In genomic region chr11:75584659-75585058, GRCh38 we compare ENCODE assay signal across 8 cellular contexts. TPM values are rescaled to one million over a fixed set of nuclear protein-coding genes. Genes with fewer than 3 reads are reported as not detected.
A peak's percentile ranks its signal among the peaks of the same experiment; 100 is the strongest.
DNase-seq lines count a peak whose midpoint lies in the region; ATAC-seq, FAIRE-seq and TF ChIP-seq lines count a peak whose summit lies in the region.
"Not testable (repeated sequence)": the region's sequence is repeated elsewhere in the genome, so short reads cannot be mapped to it uniquely, and the experiment has no call there.

No MANE protein-coding gene starts in this region.

- H3K18ac ChIP-seq in H1 (ENCODE audit: extremely low read depth, low read length) = 0 out of 2 replicates have a peak overlapping the region, but pooled peaks have one; percentile 13

- not testable (repeated sequence) for H3K4me3 ChIP-seq in CD8-positive, alpha-beta T cell (ENCODE audit: low read depth, low read length); H1 (ENCODE audit: extremely low read depth in 1 of 4, insufficient read depth in 2 of 4, low read depth in 3 of 4, low read length in 4 of 4); left lung; tibial artery
- peak overlapping the region in 1 of 4 donors; percentile 78 for H3K4me3 ChIP-seq in gastrocnemius medialis

- not testable (repeated sequence) for H4K91ac ChIP-seq in H1 (replicated peaks; ENCODE audit: insufficient read length, low read length)

- peak overlapping the region; percentile 25 for H3K27ac Mint-ChIP-seq in CD8-positive, alpha-beta T cell
- not testable (repeated sequence) for H3K27ac Mint-ChIP-seq in activated B cell treated with CpG ODN at 0.5 μM for 24 hours; activated naive CD8-positive, alpha-beta T cell treated with anti-CD3 and anti-CD28 coated beads, Interleukin-2, amount 50 U/mL, for 24 hours
- peak overlapping the region; percentile 2 to 18 for H3K27ac Mint-ChIP-seq in natural killer cell treated with Interleukin-12 subunit alpha and Interleukin-12 subunit beta and Interleukin-15 and Interleukin-18, amount 100 ng/mL, for 72 hours

- H2BK5ac ChIP-seq in H1 (ENCODE audit: low read depth, low read length) = not testable (repeated sequence)

- CTCF ChIA-PET in CD8-positive, alpha-beta T cell (lab: Charles Lee) = interaction anchor here (1.4 to 2.7 kb wide), 4 partner anchors 8 to 38 kb away, joined by 3 to 8 read pairs (median 6); no protein-coding TSS in a partner anchor
- CTCF ChIA-PET in activated B cell treated with CpG ODN at 0.5 μM for 24 hours (lab: Charles Lee) = not testable (repeated sequence)
- CTCF ChIA-PET in H1 (lab: Charles Lee; ENCODE audit: partially characterized antibody) = interaction anchor here (1.3 to 9.3 kb wide), 9 partner anchors 8 to 123 kb away, joined by 4 to 74 read pairs (median 7); no protein-coding TSS in a partner anchor

- not testable (repeated sequence) for H3K23ac ChIP-seq in H1 (ENCODE audit: insufficient read length)

- H4K20me1 ChIP-seq in H1 (replicated peaks in 1 of 2; ENCODE audit: control insufficient read depth in 1 of 2, insufficient read depth in 2 of 2, low read length in 2 of 2) = not testable (repeated sequence)

- H2BK12ac ChIP-seq in H1 (ENCODE audit: low read depth, low read length) = not testable (repeated sequence)

- not testable (repeated sequence) for H2AFZ ChIP-seq in H1 (ENCODE audit: low read length)

- TF ChIP-seq RAD21 in H1 (IDR thresholded peaks at IDR 0.05 in 1 of 2, conservative IDR thresholded peaks at IDR 0.05 in 1 of 2; ENCODE audit: low read depth in 2 of 2, low read length in 2 of 2) = not testable (repeated sequence)

- intact Hi-C loops in CD8-positive, alpha-beta T cell (cut with DNase I, micrococcal nuclease) = loop anchor here (5.0 kb wide), 4 partner anchors 57 to 1187 kb away; partner anchors contain the start of genes GDPD5 (in 1 of the 2), PGM2L1 (in 1 of the 2) and UVRAG (in 1 of the 2)
- intact Hi-C loops in activated B cell treated with CpG ODN at 0.5 μM for 24 hours (cut with micrococcal nuclease); left lung (cut with DNase I); gastrocnemius medialis (cut with DNase I; ENCODE audit: low total_unique reads); tibial artery (cut with DNase I; ENCODE audit: low total_unique reads): not testable (repeated sequence)

- ATAC-seq in CD8-positive, alpha-beta T cell; activated B cell treated with CpG ODN at 0.5 μM for 24 hours (ENCODE audit: low read depth); activated naive CD8-positive, alpha-beta T cell treated with anti-CD3 and anti-CD28 coated beads, Interleukin-2, amount 50 U/mL, for 24 hours; left lung; natural killer cell treated with Interleukin-12 subunit alpha and Interleukin-12 subunit beta and Interleukin-15 and Interleukin-18, amount 100 ng/mL, for 72 hours; gastrocnemius medialis: not testable (repeated sequence)

- H3K9me3 ChIP-seq in CD8-positive, alpha-beta T cell (ENCODE audit: low read length); H1 (ENCODE audit: insufficient read depth in 2 of 2, low read depth in 1 of 2, low read length in 1 of 2); left lung; gastrocnemius medialis; tibial artery: not testable (repeated sequence)

- in situ Hi-C loops in gastrocnemius medialis (cut with MboI; ENCODE audit: low sequenced_read_pairs in 4 of 4) = loop anchor here in 2 of 4 donors (5.0 kb wide), 1 partner anchor 37 kb away; no protein-coding TSS in a partner anchor

- H3K56ac ChIP-seq in H1 (replicated peaks; ENCODE audit: insufficient read length, low read depth, low read length) = not testable (repeated sequence)

- H3K36me3 ChIP-seq in CD8-positive, alpha-beta T cell (ENCODE audit: insufficient read depth, low read length); H1 (ENCODE audit: control insufficient read depth in 2 of 4, insufficient read depth in 4 of 4, low read length in 3 of 4); left lung; gastrocnemius medialis; tibial artery: not testable (repeated sequence)

- POLR2A ChIA-PET in CD8-positive, alpha-beta T cell (lab: Charles Lee) = interaction anchor here (1.1 to 2.7 kb wide), 2 partner anchors 23 to 59 kb away, joined by 3 to 12 read pairs; partner anchors contain the start of genes GDPD5 and SERPINH1
- POLR2A ChIA-PET in activated B cell treated with CpG ODN at 0.5 μM for 24 hours (lab: Charles Lee) = interaction anchor here (0.9 to 1.1 kb wide), 2 partner anchors 9 to 12 kb away, joined by 5 to 6 read pairs; no protein-coding TSS in a partner anchor
- POLR2A ChIA-PET in H1 (lab: Charles Lee; ENCODE audit: partially characterized antibody) = interaction anchor here (0.7 to 35.1 kb wide), 7 partner anchors 10 to 83 kb away, joined by 3 to 1120 read pairs (median 4); partner anchors contain the start of genes GDPD5, MAP6 and SERPINH1

- not testable (repeated sequence) for H3K27ac ChIP-seq in CD8-positive, alpha-beta T cell (ENCODE audit: low read depth, low read length); H1 (ENCODE audit: low read depth, low read length)
- H3K27ac ChIP-seq in left lung (peak overlapping the region; percentile 86 to 95), gastrocnemius medialis (peak overlapping the region; percentile 78 to 87 (median 84)), tibial artery (peak overlapping the region; percentile 93 to 99)

- WGBS in H1 (ENCODE audit: extremely low coverage in 1 of 2, insufficient coverage in 1 of 2, insufficient read length in 1 of 2, insufficient replicate concordance in 2 of 2, low coverage in 1 of 2, low lambda C conversion rate in 2 of 2, missing lambda C conversion rate in 1 of 2), 2 experiments = 90% methylated on average over 10 of the region's 10 CpGs; no CpG with 5 or more reads in 1 of the 2 experiments

- H3K14ac ChIP-seq in H1 (ENCODE audit: insufficient read length) = not testable (repeated sequence)

- peak overlapping the region; percentile 84 for H3K4me3 Mint-ChIP-seq in CD8-positive, alpha-beta T cell
- H3K4me3 Mint-ChIP-seq in activated B cell treated with CpG ODN at 0.5 μM for 24 hours = peak overlapping the region; percentile 82
- H3K4me3 Mint-ChIP-seq in activated naive CD8-positive, alpha-beta T cell treated with anti-CD3 and anti-CD28 coated beads, Interleukin-2, amount 50 U/mL, for 24 hours = peak overlapping the region; percentile 67
- H3K4me3 Mint-ChIP-seq in natural killer cell treated with Interleukin-12 subunit alpha and Interleukin-12 subunit beta and Interleukin-15 and Interleukin-18, amount 100 ng/mL, for 72 hours = peak overlapping the region; percentile 36

- H3K36me3 Mint-ChIP-seq in CD8-positive, alpha-beta T cell; activated B cell treated with CpG ODN at 0.5 μM for 24 hours (ENCODE audit: low read depth); activated naive CD8-positive, alpha-beta T cell treated with anti-CD3 and anti-CD28 coated beads, Interleukin-2, amount 50 U/mL, for 24 hours (ENCODE audit: low read depth); natural killer cell treated with Interleukin-12 subunit alpha and Interleukin-12 subunit beta and Interleukin-15 and Interleukin-18, amount 100 ng/mL, for 72 hours: not testable (repeated sequence)

- H2BK120ac ChIP-seq in H1 (replicated peaks; ENCODE audit: low read depth, low read length) = not testable (repeated sequence)

- H3K4me1 Mint-ChIP-seq in CD8-positive, alpha-beta T cell (ENCODE audit: low read depth) = peaks cover 20% of the 10 kb centered on the region
- peaks cover 21% of the 10 kb centered on the region for H3K4me1 Mint-ChIP-seq in activated B cell treated with CpG ODN at 0.5 μM for 24 hours
- H3K4me1 Mint-ChIP-seq in activated naive CD8-positive, alpha-beta T cell treated with anti-CD3 and anti-CD28 coated beads, Interleukin-2, amount 50 U/mL, for 24 hours = peaks cover 19% of the 10 kb centered on the region
- H3K4me1 Mint-ChIP-seq in natural killer cell treated with Interleukin-12 subunit alpha and Interleukin-12 subunit beta and Interleukin-15 and Interleukin-18, amount 100 ng/mL, for 72 hours (ENCODE audit: low read depth in 2 of 2) = peaks cover 13 to 14% of the 10 kb centered on the region in 2 donors

- not testable (repeated sequence) for H3K23me2 ChIP-seq in H1 (ENCODE audit: low read depth, low read length)

- not testable (repeated sequence) for H3K27me3 Mint-ChIP-seq in CD8-positive, alpha-beta T cell (ENCODE audit: low read depth); activated B cell treated with CpG ODN at 0.5 μM for 24 hours; activated naive CD8-positive, alpha-beta T cell treated with anti-CD3 and anti-CD28 coated beads, Interleukin-2, amount 50 U/mL, for 24 hours; natural killer cell treated with Interleukin-12 subunit alpha and Interleukin-12 subunit beta and Interleukin-15 and Interleukin-18, amount 100 ng/mL, for 72 hours

- H3K9me3 Mint-ChIP-seq in CD8-positive, alpha-beta T cell; activated B cell treated with CpG ODN at 0.5 μM for 24 hours; activated naive CD8-positive, alpha-beta T cell treated with anti-CD3 and anti-CD28 coated beads, Interleukin-2, amount 50 U/mL, for 24 hours; natural killer cell treated with Interleukin-12 subunit alpha and Interleukin-12 subunit beta and Interleukin-15 and Interleukin-18, amount 100 ng/mL, for 72 hours: not testable (repeated sequence)

- not testable (repeated sequence) for H3K79me1 ChIP-seq in H1 (ENCODE audit: low read depth, low read length)

- not testable (repeated sequence) for DNase-seq in CD8-positive, alpha-beta T cell; activated B cell treated with CpG ODN at 0.5 μM for 24 hours; activated naive CD8-positive, alpha-beta T cell treated with anti-CD3 and anti-CD28 coated beads, Interleukin-2, amount 50 U/mL, for 24 hours; H1 (ENCODE audit: low read depth in 1 of 2, low spot score in 2 of 2); left lung; gastrocnemius medialis; tibial artery
- DNase-seq in natural killer cell treated with Interleukin-12 subunit alpha and Interleukin-12 subunit beta and Interleukin-15 and Interleukin-18, amount 100 ng/mL, for 72 hours (ENCODE audit: low spot score) = peak; percentile 2

- H3K4me1 ChIP-seq in CD8-positive, alpha-beta T cell (ENCODE audit: insufficient read depth, low read length) = not testable (repeated sequence)
- peaks cover 2 to 17% (median 14%) of the 10 kb centered on the region in 4 experiments for H3K4me1 ChIP-seq in H1 (replicated peaks in 1 of 4; ENCODE audit: control insufficient read depth in 3 of 4, insufficient read depth in 4 of 4, low read length in 3 of 4)
- H3K4me1 ChIP-seq in left lung = peaks cover 9 to 25% of the 10 kb centered on the region in 2 donors
- peaks cover 6 to 13% of the 10 kb centered on the region in 2 donors for H3K4me1 ChIP-seq in gastrocnemius medialis
- peaks cover 0 to 16% (median 7%) of the 10 kb centered on the region in 4 donors for H3K4me1 ChIP-seq in tibial artery

- H2BK15ac ChIP-seq in H1 (ENCODE audit: low read length) = not testable (repeated sequence)

- H3K4me2 ChIP-seq in H1 (ENCODE audit: insufficient read depth in 1 of 2, low read depth in 2 of 2, low read length in 2 of 2) = peak overlapping the region in 1 of 2 experiments; percentile 73; a peak in 3 of 4 replicates

- H3K4ac ChIP-seq in H1 (replicated peaks; ENCODE audit: insufficient read length, low read depth, low read length) = not testable (repeated sequence)

- H4K5ac ChIP-seq in H1 (ENCODE audit: insufficient read length, low read depth, low read length) = not testable (repeated sequence)

- not testable (repeated sequence) for H3K9ac ChIP-seq in H1 (replicated peaks in 1 of 4; ENCODE audit: extremely low read depth in 1 of 4, low read depth in 3 of 4, low read length in 3 of 4)

- H2AK5ac ChIP-seq in H1 (ENCODE audit: low read depth, low read length) = not testable (repeated sequence)

- not testable (repeated sequence) for TF ChIP-seq POLR2A in H1 (IDR thresholded peaks at IDR 0.05; ENCODE audit: control extremely low read depth in 1 of 2, low read depth in 2 of 2, low read length in 2 of 2); gastrocnemius medialis (IDR thresholded peaks at IDR 0.05)

- H3K27me3 ChIP-seq in CD8-positive, alpha-beta T cell (ENCODE audit: insufficient read depth, low read length); H1 (replicated peaks in 1 of 4; ENCODE audit: control insufficient read depth in 3 of 4, extremely low read depth in 1 of 4, insufficient read depth in 3 of 4, low read length in 3 of 4); gastrocnemius medialis; tibial artery: not testable (repeated sequence)
- peaks cover 0 to 27% of the 10 kb centered on the region in 2 donors for H3K27me3 ChIP-seq in left lung

- TF ChIP-seq EP300 in H1 (IDR thresholded peaks at IDR 0.05; ENCODE audit: borderline replicate concordance in 1 of 2, low read depth in 2 of 2, low read length in 2 of 2) = not testable (repeated sequence)

- H3K79me2 ChIP-seq in H1 (ENCODE audit: control insufficient read depth in 1 of 2, insufficient read depth in 2 of 2, low read length in 2 of 2) = not testable (repeated sequence)

- not testable (repeated sequence) for FAIRE-seq in H1 (lab: Jason Lieb, UNC)

- not testable (repeated sequence) for H4K8ac ChIP-seq in H1 (ENCODE audit: extremely low read depth, insufficient read depth, low read length)

- TF ChIP-seq CTCF in CD8-positive, alpha-beta T cell (IDR thresholded peaks at IDR 0.05); activated B cell treated with CpG ODN at 0.5 μM for 24 hours (IDR thresholded peaks at IDR 0.05); H1 (IDR thresholded peaks at IDR 0.05; ENCODE audit: control extremely low read depth in 1 of 3, insufficient read depth in 1 of 3, low read depth in 1 of 3, low read length in 3 of 3); left lung (IDR thresholded peaks at IDR 0.05); gastrocnemius medialis (IDR thresholded peaks at IDR 0.05 in 4 of 5, conservative IDR thresholded peaks at IDR 0.05 in 1 of 5); tibial artery (IDR thresholded peaks at IDR 0.05): not testable (repeated sequence)

- H2BK20ac ChIP-seq in H1 (ENCODE audit: low read length) = not testable (repeated sequence)

RNA-seq across cellular contexts. Expression of gene SERPINH1, which starts 22.6 kb away (rescaled TPM):
- total RNA-seq in CD8-positive, alpha-beta T cell = 1 to 10 TPM; 2.1 to 2.4 TPM
- total RNA-seq in activated B cell treated with CpG ODN at 0.5 μM for 24 hours (4.5 and 5.6 TPM in 2 replicates), left lung (100 to 1,000 TPM; 358 to 516 TPM), gastrocnemius medialis (10 to 100 TPM; 18.5 to 42.4 (median 34.8) TPM)
- 420 and 424 TPM in 2 replicates for total RNA-seq in H1 (2021; fragmentation: NEBNext Ultra II Directional; extraction: Animal tissue kit (Norgen Biotek cat#: 25700))
- 621 and 869 TPM in 2 replicates for polyA plus RNA-seq in H1 (2011; rRNA removed)
- 482 TPM for polyA plus RNA-seq in H1 (2011; cell fraction: cytosol; rRNA removed)
- 605 TPM for polyA plus RNA-seq in H1 (2011; cell fraction: nucleus; rRNA removed)
- polyA plus RNA-seq in H1 (2012, experiment 1 of 2) = 280 to 399 TPM (median 368 TPM) in 4 replicates
- 351 TPM for polyA plus RNA-seq in H1 (2012, experiment 2 of 2)
- polyA plus RNA-seq in H1 (2013, experiment 1 of 2) = 739 TPM
- 760 TPM for polyA plus RNA-seq in H1 (2013, experiment 2 of 2)
- polyA minus RNA-seq in H1 (2011; rRNA and poly(A)+ RNA removed) = 124 and 163 TPM in 2 replicates
- 266 TPM for polyA minus RNA-seq in H1 (2011; cell fraction: cytosol; rRNA and poly(A)+ RNA removed)
- polyA minus RNA-seq in H1 (2011; cell fraction: nucleus; rRNA and poly(A)+ RNA removed) = 239 TPM
- 1 to 10 TPM; 4.4 to 6.4 TPM for total RNA-seq in natural killer cell treated with Interleukin-12 subunit alpha and Interleukin-12 subunit beta and Interleukin-15 and Interleukin-18, amount 100 ng/mL, for 72 hours

RNA-seq across cellular contexts. Expression of gene GDPD5, which starts 58.9 kb away (rescaled TPM):
- total RNA-seq in CD8-positive, alpha-beta T cell = 10 to 100 TPM; 15.9 to 18.3 TPM
- total RNA-seq in activated B cell treated with CpG ODN at 0.5 μM for 24 hours (22.2 and 23.9 TPM in 2 replicates), left lung (10 to 100 TPM; 10.5 to 15.5 TPM), gastrocnemius medialis (10 to 100 TPM in 3 of 4 donors, 1 to 10 TPM in 1; 5.6 to 12.6 (median 11.2) TPM)
- total RNA-seq in H1 (2021; fragmentation: NEBNext Ultra II Directional; extraction: Animal tissue kit (Norgen Biotek cat#: 25700)) = 8.1 and 8.6 TPM in 2 replicates
- 7.8 and 10.2 TPM in 2 replicates for polyA plus RNA-seq in H1 (2011; rRNA removed)
- 6.4 TPM for polyA plus RNA-seq in H1 (2011; cell fraction: cytosol; rRNA removed)
- 27.2 TPM for polyA plus RNA-seq in H1 (2011; cell fraction: nucleus; rRNA removed)
- 4.8 to 10.4 TPM (median 8.0 TPM) in 4 replicates for polyA plus RNA-seq in H1 (2012, experiment 1 of 2)
- 6.2 TPM for polyA plus RNA-seq in H1 (2012, experiment 2 of 2)
- polyA plus RNA-seq in H1 (2013, experiment 1 of 2) = 10.7 TPM
- 10.8 TPM for polyA plus RNA-seq in H1 (2013, experiment 2 of 2)
- 6.0 and 7.1 TPM in 2 replicates for polyA minus RNA-seq in H1 (2011; rRNA and poly(A)+ RNA removed)
- 3.8 TPM for polyA minus RNA-seq in H1 (2011; cell fraction: cytosol; rRNA and poly(A)+ RNA removed)
- 8.1 TPM for polyA minus RNA-seq in H1 (2011; cell fraction: nucleus; rRNA and poly(A)+ RNA removed)
- 10 to 100 TPM in 1 of 2 donors, 1 to 10 TPM in 1; 7.2 to 28.2 TPM for total RNA-seq in natural killer cell treated with Interleukin-12 subunit alpha and Interleukin-12 subunit beta and Interleukin-15 and Interleukin-18, amount 100 ng/mL, for 72 hours
